Comparison of ENCODE assay signal across 22 cellular contexts in the genomic region with DNA sequence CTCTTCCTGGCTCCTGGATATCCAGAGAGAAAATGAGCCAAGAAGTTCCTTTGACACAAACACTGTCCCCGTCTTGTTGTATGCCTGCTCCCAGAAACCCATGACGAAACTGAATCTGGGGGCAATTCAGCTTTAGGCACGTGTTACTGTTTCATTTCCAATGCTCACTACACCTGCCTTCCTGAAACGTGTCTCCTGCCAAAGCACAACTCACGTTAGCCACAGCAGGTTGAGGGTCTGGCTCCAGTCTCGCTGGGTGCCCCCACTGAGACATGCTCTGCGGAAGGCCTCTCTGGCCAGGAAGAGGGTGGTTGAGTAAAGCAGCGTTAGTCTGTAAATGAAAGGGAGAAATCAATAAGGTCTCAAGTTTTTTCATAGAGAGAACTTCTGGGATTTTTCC.
"Had no signal": no experiment of that assay in that cellular context is flagged by ENCODE, and none has a peak within 500 bp of the region (broad histone marks: within the 10 kb centered on the region; RNA-seq: fewer than 3 reads in every experiment).

No MANE protein-coding gene starts in this region.

- H3K4me3 ChIP-seq: adrenal gland, breast epithelium, PC-9 had no signal

- H3K9ac ChIP-seq: KMS-11 had no signal

- H3K27me3 Mint-ChIP-seq: activated CD8-positive, alpha-beta T cell treated with anti-CD3 and anti-CD28 coated beads for 36 hours; activated naive CD8-positive, alpha-beta T cell had no signal

- H2AFZ ChIP-seq: PC-9 had no signal

- H3K4me2 ChIP-seq: KMS-11, PC-9 had no signal

- H3K27ac ChIP-seq: breast epithelium, KMS-11, PC-9 had no signal

- H3K4me3 Mint-ChIP-seq: activated CD8-positive, alpha-beta T cell treated with anti-CD3 and anti-CD28 coated beads for 36 hours; activated naive CD8-positive, alpha-beta T cell; activated T-cell treated with anti-CD3 and anti-CD28 coated beads, Interleukin-2, amount 50 U/mL, for 72 hours; T-helper 1 cell treated with Interleukin-12 subunit alpha and Interleukin-12 subunit beta and Interleukin-4 antibody, amounts not matched to agents 30 μg/mL and 1 μg/mL, for 36 hours had no signal

- DNase-seq: activated CD4-positive, alpha-beta T cell treated with anti-CD3 and anti-CD28 coated beads for 4 hours; activated CD8-positive, alpha-beta memory T cell treated with anti-CD3 and anti-CD28 coated beads, Interleukin-2, amount 50 U/mL, for 4 hours; activated CD8-positive, alpha-beta T cell treated with anti-CD3 and anti-CD28 coated beads for 36 hours; activated effector memory CD4-positive, alpha-beta T cell treated with Interleukin-2 at 50 U/mL for 16 hours; activated naive CD4-positive, alpha-beta T cell; activated T-cell treated with anti-CD3 and anti-CD28 coated beads, Interleukin-2, amount 50 U/mL, for 72 hours; anterior cingulate cortex; caudate nucleus; NCI-H1105 treated with DMSO at 0.1 percent for 48 hours; NCI-H146; NCI-H187 treated with DMSO at 0.1 percent for 48 hours; NCI-H2081 treated with DMSO at 0.1 percent for 48 hours; NCI-H446; NCI-H524; PC-9; SHP77 treated with DMSO at 0.1 percent for 48 hours had no signal

- H3K27me3 ChIP-seq: adrenal gland, breast epithelium had no signal

- H3K4me1 ChIP-seq: breast epithelium had no signal

- H3K9me3 Mint-ChIP-seq: activated CD8-positive, alpha-beta T cell treated with anti-CD3 and anti-CD28 coated beads for 36 hours; activated T-cell treated with anti-CD3 and anti-CD28 coated beads, Interleukin-2, amount 50 U/mL, for 72 hours; T-helper 1 cell treated with Interleukin-12 subunit alpha and Interleukin-12 subunit beta and Interleukin-4 antibody, amounts not matched to agents 30 μg/mL and 1 μg/mL, for 36 hours had no signal

- H3K27ac Mint-ChIP-seq: activated CD8-positive, alpha-beta T cell treated with anti-CD3 and anti-CD28 coated beads for 36 hours; activated naive CD8-positive, alpha-beta T cell; activated T-cell treated with anti-CD3 and anti-CD28 coated beads, Interleukin-2, amount 50 U/mL, for 72 hours; T-helper 1 cell treated with Interleukin-12 subunit alpha and Interleukin-12 subunit beta and Interleukin-4 antibody, amounts not matched to agents 30 μg/mL and 1 μg/mL, for 36 hours had no signal

- H3K9me3 ChIP-seq: adrenal gland, breast epithelium had no signal

- ATAC-seq: activated CD4-positive, CD25-positive, alpha-beta regulatory T cell treated with anti-CD3 and anti-CD28 coated beads, Interleukin-2, amount 50 U/mL, for 24 hours; activated CD8-positive, alpha-beta T cell treated with anti-CD3 and anti-CD28 coated beads for 36 hours; activated T-cell treated with anti-CD3 and anti-CD28 coated beads, Interleukin-2, amount 50 U/mL, for 72 hours had no signal
